18 cellular contexts compared by ENCODE assay signal in genomic region chr3:64765951-64766350, GRCh38.
DNase-seq lines count a peak whose midpoint lies in the region; ATAC-seq and TF ChIP-seq lines count a peak whose summit lies in the region.
"Had no signal": no experiment of that assay in that cellular context is flagged by ENCODE, and none has a peak within 500 bp of the region (broad histone marks: within the 10 kb centered on the region; RNA-seq: fewer than 3 reads in every experiment).

No MANE protein-coding gene starts in this region.

- H3K9ac ChIP-seq in neural progenitor cell, result no peak overlapping the region
- H3K9ac ChIP-seq: BLaER1 had no signal

- H3K27ac ChIP-seq in left ventricle myocardium inferior (replicated peaks), result peak overlapping the region; percentile 20
- peak overlapping the region in 2 of 10 donors; percentile 9 to 44 for H3K27ac ChIP-seq in heart right ventricle
- H3K27ac ChIP-seq in hepatocyte, result no peak overlapping the region
- no peak overlapping the region for H3K27ac ChIP-seq in neural progenitor cell
- peak overlapping the region; percentile 10 to 26 for H3K27ac ChIP-seq in tibial artery
- no peak overlapping the region for H3K27ac ChIP-seq in CD8-positive, alpha-beta T cell (ENCODE audit: low read depth, low read length)
- H3K27ac ChIP-seq: BLaER1, HL-60 had no signal

- no peaks in the 10 kb centered on the region for H3K27me3 Mint-ChIP-seq in neural progenitor cell (ENCODE audit: insufficient read depth, low read depth)
- no peaks in the 10 kb centered on the region for H3K27me3 Mint-ChIP-seq in activated naive CD4-positive, alpha-beta T cell treated with anti-CD3 and anti-CD28 coated beads, Interleukin-2, amount 10 ng/mL, durations not matched to agents 7 days and 5 days
- H3K27me3 Mint-ChIP-seq in CD8-positive, alpha-beta T cell (ENCODE audit: low read depth), result no peaks in the 10 kb centered on the region
- H3K27me3 Mint-ChIP-seq: CD4-positive, CD25-positive, alpha-beta regulatory T cell had no signal

- H3K9me3 Mint-ChIP-seq in neural progenitor cell, result no peaks in the 10 kb centered on the region
- no peaks in the 10 kb centered on the region for H3K9me3 Mint-ChIP-seq in activated naive CD4-positive, alpha-beta T cell treated with anti-CD3 and anti-CD28 coated beads, Interleukin-2, amount 10 ng/mL, durations not matched to agents 7 days and 5 days
- peaks cover 2% of the 10 kb centered on the region for H3K9me3 Mint-ChIP-seq in CD8-positive, alpha-beta T cell

- no peaks in the 10 kb centered on the region for H3K36me3 Mint-ChIP-seq in neural progenitor cell
- no peaks in the 10 kb centered on the region for H3K36me3 Mint-ChIP-seq in activated naive CD4-positive, alpha-beta T cell treated with anti-CD3 and anti-CD28 coated beads, Interleukin-2, amount 10 ng/mL, durations not matched to agents 7 days and 5 days
- no peaks in the 10 kb centered on the region for H3K36me3 Mint-ChIP-seq in CD8-positive, alpha-beta T cell
- H3K36me3 Mint-ChIP-seq: CD4-positive, CD25-positive, alpha-beta regulatory T cell had no signal

- intact Hi-C loops in left ventricle myocardium inferior (cut with micrococcal nuclease), result no loop called here
- intact Hi-C loops in heart right ventricle (cut with DNase I), result no loop called here
- intact Hi-C loops in tibial artery (cut with DNase I; ENCODE audit: low total_unique reads), result no loop called here
- intact Hi-C loops in CD8-positive, alpha-beta T cell (cut with DNase I, micrococcal nuclease), result no loop called here

- no peak overlapping the region for H3K4me2 ChIP-seq in hepatocyte
- H3K4me2 ChIP-seq in neural progenitor cell, result no peak overlapping the region
- H3K4me2 ChIP-seq: BLaER1 had no signal

- no peaks in the 10 kb centered on the region for H3K79me2 ChIP-seq in hepatocyte
- H3K79me2 ChIP-seq in neural progenitor cell (ENCODE audit: low read depth), result no peaks in the 10 kb centered on the region

- 89 to 91% methylated on average over 4 of the region's 4 CpGs for WGBS in heart right ventricle, 2 donors
- WGBS in hepatocyte (ENCODE audit: low lambda C conversion rate, missing lambda C conversion rate), result 47% methylated on average over 4 of the region's 4 CpGs

- no peak for TF ChIP-seq CTCF in left ventricle myocardium inferior (IDR thresholded peaks at IDR 0.05; ENCODE audit: borderline replicate concordance)
- TF ChIP-seq CTCF in heart right ventricle (IDR thresholded peaks at IDR 0.05), result no peak
- no peak for TF ChIP-seq CTCF in hepatocyte (IDR thresholded peaks at IDR 0.05; ENCODE audit: poor library complexity)
- no peak for TF ChIP-seq CTCF in neural progenitor cell (IDR thresholded peaks at IDR 0.05)
- TF ChIP-seq CTCF in tibial artery (IDR thresholded peaks at IDR 0.05), result no peak
- TF ChIP-seq CTCF in CD8-positive, alpha-beta T cell (IDR thresholded peaks at IDR 0.05), result no peak

- CTCF ChIA-PET in activated naive CD4-positive, alpha-beta T cell treated with anti-CD3 and anti-CD28 coated beads, Interleukin-2, amount 10 ng/mL, durations not matched to agents 7 days and 5 days (lab: Charles Lee), result interaction anchor here (0.6 kb wide), 1 partner anchor 24 kb away, joined by 4 read pairs; no protein-coding TSS in a partner anchor
- CTCF ChIA-PET in CD8-positive, alpha-beta T cell (lab: Charles Lee), result no interaction called here

- H2AFZ ChIP-seq in hepatocyte, result peak overlapping the region; percentile 16
- peak overlapping the region; percentile 44 for H2AFZ ChIP-seq in neural progenitor cell (replicated peaks)

- DNase-seq in left ventricle myocardium inferior, result no peak
- no peak for DNase-seq in heart right ventricle
- DNase-seq in hepatocyte (ENCODE audit: low spot score), result no peak
- DNase-seq in neural progenitor cell (ENCODE audit: low spot score), result no peak
- DNase-seq in tibial artery, result no peak
- no peak for DNase-seq in NOMO-1 treated with dmso at 0.1 percent for 144 hours (lab: John Stamatoyannopoulos, UW; ENCODE audit: unreplicated experiment)
- no peak for DNase-seq in activated naive CD4-positive, alpha-beta T cell treated with anti-CD3 and anti-CD28 coated beads, Interleukin-2, amount 10 ng/mL, durations not matched to agents 7 days and 5 days
- no peak for DNase-seq in CD8-positive, alpha-beta T cell
- DNase-seq: 8988T; AML-193; CD4-positive, CD25-positive, alpha-beta regulatory T cell; DMS79 treated with DMSO at 0.1 percent for 48 hours; EL; GOT3; IMR-90 had no signal

- H3K9me3 ChIP-seq in left ventricle myocardium inferior (replicated peaks), result no peaks in the 10 kb centered on the region
- H3K9me3 ChIP-seq in heart right ventricle, result no peaks in the 10 kb centered on the region
- H3K9me3 ChIP-seq in hepatocyte (ENCODE audit: low read depth), result no peaks in the 10 kb centered on the region
- no peaks in the 10 kb centered on the region for H3K9me3 ChIP-seq in neural progenitor cell (ENCODE audit: low read depth)
- H3K9me3 ChIP-seq in tibial artery, result no peaks in the 10 kb centered on the region
- H3K9me3 ChIP-seq in CD8-positive, alpha-beta T cell (ENCODE audit: low read length), result no peaks in the 10 kb centered on the region
- H3K9me3 ChIP-seq: BLaER1, HAP-1 had no signal

- no peaks in the 10 kb centered on the region for H3K36me3 ChIP-seq in left ventricle myocardium inferior
- H3K36me3 ChIP-seq in heart right ventricle, result no peaks in the 10 kb centered on the region
- H3K36me3 ChIP-seq in hepatocyte (replicated peaks; ENCODE audit: insufficient read depth, low read depth), result no peaks in the 10 kb centered on the region
- H3K36me3 ChIP-seq in neural progenitor cell, result no peaks in the 10 kb centered on the region
- peaks cover 0 to 9% (median 0%) of the 10 kb centered on the region in 3 donors for H3K36me3 ChIP-seq in tibial artery
- no peaks in the 10 kb centered on the region for H3K36me3 ChIP-seq in CD8-positive, alpha-beta T cell (ENCODE audit: insufficient read depth, low read length)
- H3K36me3 ChIP-seq: BLaER1, HAP-1 had no signal

- peaks cover 26% of the 10 kb centered on the region for H3K4me1 ChIP-seq in left ventricle myocardium inferior
- H3K4me1 ChIP-seq in heart right ventricle, result peaks cover 3 to 41% (median 16%) of the 10 kb centered on the region in 9 donors
- H3K4me1 ChIP-seq in hepatocyte (ENCODE audit: insufficient read depth), result peaks cover 3% of the 10 kb centered on the region
- no peaks in the 10 kb centered on the region for H3K4me1 ChIP-seq in neural progenitor cell
- peaks cover 0 to 45% (median 14%) of the 10 kb centered on the region in 4 donors for H3K4me1 ChIP-seq in tibial artery
- no peaks in the 10 kb centered on the region for H3K4me1 ChIP-seq in CD8-positive, alpha-beta T cell (ENCODE audit: insufficient read depth, low read length)
- H3K4me1 ChIP-seq: BLaER1 had no signal

- no peak overlapping the region for H3K27ac Mint-ChIP-seq in neural progenitor cell
- H3K27ac Mint-ChIP-seq in activated naive CD4-positive, alpha-beta T cell treated with anti-CD3 and anti-CD28 coated beads, Interleukin-2, amount 10 ng/mL, durations not matched to agents 7 days and 5 days, result no peak overlapping the region
- no peak overlapping the region for H3K27ac Mint-ChIP-seq in CD8-positive, alpha-beta T cell
- H3K27ac Mint-ChIP-seq: CD4-positive, CD25-positive, alpha-beta regulatory T cell had no signal

- ATAC-seq in heart right ventricle, result no peak
- no peak for ATAC-seq in CD8-positive, alpha-beta T cell

- H3K4me1 Mint-ChIP-seq in neural progenitor cell, result peaks cover 13% of the 10 kb centered on the region
- H3K4me1 Mint-ChIP-seq in activated naive CD4-positive, alpha-beta T cell treated with anti-CD3 and anti-CD28 coated beads, Interleukin-2, amount 10 ng/mL, durations not matched to agents 7 days and 5 days, result no peaks in the 10 kb centered on the region
- no peaks in the 10 kb centered on the region for H3K4me1 Mint-ChIP-seq in CD8-positive, alpha-beta T cell (ENCODE audit: low read depth)
- H3K4me1 Mint-ChIP-seq: CD4-positive, CD25-positive, alpha-beta regulatory T cell had no signal

- H4K20me1 ChIP-seq in hepatocyte (ENCODE audit: insufficient read depth, poor library complexity, severe bottlenecking), result no peaks in the 10 kb centered on the region
- no peaks in the 10 kb centered on the region for H4K20me1 ChIP-seq in neural progenitor cell (ENCODE audit: low read depth)
- H4K20me1 ChIP-seq: BLaER1 had no signal

- no peaks in the 10 kb centered on the region for H3F3A ChIP-seq in neural progenitor cell (ENCODE audit: low read depth)

- H3K4me3 ChIP-seq in left ventricle myocardium inferior, result no peak overlapping the region
- H3K4me3 ChIP-seq in heart right ventricle, result no peak overlapping the region
- H3K4me3 ChIP-seq in hepatocyte, result no peak overlapping the region
- no peak overlapping the region for H3K4me3 ChIP-seq in neural progenitor cell
- H3K4me3 ChIP-seq in tibial artery, result no peak overlapping the region
- no peak overlapping the region for H3K4me3 ChIP-seq in CD8-positive, alpha-beta T cell (ENCODE audit: low read depth, low read length)
- H3K4me3 ChIP-seq: BLaER1, HAP-1 had no signal

- POLR2A ChIA-PET in CD8-positive, alpha-beta T cell (lab: Charles Lee), result no interaction called here

- H3K9me2 ChIP-seq in hepatocyte (replicated peaks; ENCODE audit: insufficient read depth), result no peaks in the 10 kb centered on the region

- H3K4me3 Mint-ChIP-seq in neural progenitor cell, result no peak overlapping the region
- H3K4me3 Mint-ChIP-seq in activated naive CD4-positive, alpha-beta T cell treated with anti-CD3 and anti-CD28 coated beads, Interleukin-2, amount 10 ng/mL, durations not matched to agents 7 days and 5 days, result no peak overlapping the region
- H3K4me3 Mint-ChIP-seq in CD8-positive, alpha-beta T cell, result no peak overlapping the region
- H3K4me3 Mint-ChIP-seq: CD4-positive, CD25-positive, alpha-beta regulatory T cell had no signal

- H3K27me3 ChIP-seq in left ventricle myocardium inferior (ENCODE audit: low read depth), result no peaks in the 10 kb centered on the region
- H3K27me3 ChIP-seq in heart right ventricle, result no peaks in the 10 kb centered on the region
- no peaks in the 10 kb centered on the region for H3K27me3 ChIP-seq in hepatocyte
- no peaks in the 10 kb centered on the region for H3K27me3 ChIP-seq in neural progenitor cell
- H3K27me3 ChIP-seq in tibial artery, result no peaks in the 10 kb centered on the region
- H3K27me3 ChIP-seq in CD8-positive, alpha-beta T cell (ENCODE audit: insufficient read depth, low read length), result no peaks in the 10 kb centered on the region
- H3K27me3 ChIP-seq: BLaER1 had no signal

Comparison
In these comparisons a context has a peak if more than half of its experiments do, and no peak if none do; other contexts are left out.
1. H3K27ac ChIP-seq: peak in left ventricle myocardium inferior (single experiment) and tibial artery (2 of 2); none in hepatocyte (single experiment), neural progenitor cell (single experiment) and CD8-positive, alpha-beta T cell (single experiment).